In genomic region chr5:78574157-78574673, GRCh38 we compare ENCODE assay signal across 12 cellular contexts.
DNase-seq lines count a peak whose midpoint lies in the region; FAIRE-seq and TF ChIP-seq lines count a peak whose summit lies in the region.
"Had no signal": no experiment of that assay in that cellular context is flagged by ENCODE, and none has a peak within 500 bp of the region (broad histone marks: within the 10 kb centered on the region; RNA-seq: fewer than 3 reads in every experiment).

No MANE protein-coding gene starts in this region.

- no peaks in the 10 kb centered on the region for H3K36me3 ChIP-seq in vagina

- peak; percentile 38 for DNase-seq in GM13976 (ENCODE audit: low spot score)
- peak; percentile 84 for DNase-seq in NB4 (ENCODE audit: low read depth)
- DNase-seq in foreskin fibroblast: peak; percentile 54 to 65
- DNase-seq in progenitor cell of endocrine pancreas (ENCODE audit: low spot score, unreplicated experiment): no peak
- DNase-seq in D721Med (ENCODE audit: insufficient read length, low spot score): no peak
- no peak for DNase-seq in activated CD4-positive, alpha-beta memory T cell treated with anti-CD3 and anti-CD28 coated beads, Interleukin-2, amount 10 ng/mL, durations not matched to agents 7 days and 5 days
- no peak for DNase-seq in vagina (ENCODE audit: extremely low spot score in 2 of 2)
- no peak for DNase-seq in HEK293T (ENCODE audit: extremely low spot score)
- DNase-seq: Caco-2; NCI-H1048; stimulated activated CD4-positive, alpha-beta T cell treated with anti-CD3 and anti-CD28 coated beads, Interleukin-4, amount 100 ng/mL, for 4 hours had no signal

- TF ChIP-seq POLR2A in NB4 (IDR thresholded peaks at IDR 0.05; ENCODE audit: extremely low read depth, insufficient read length) (no peak), vagina (IDR thresholded peaks at IDR 0.05) (no peak)

- no peak overlapping the region for H3K27ac ChIP-seq in vagina

- H3K36me3 Mint-ChIP-seq in progenitor cell of endocrine pancreas (ENCODE audit: insufficient read depth): no peaks in the 10 kb centered on the region
- no peaks in the 10 kb centered on the region for H3K36me3 Mint-ChIP-seq in activated CD4-positive, alpha-beta memory T cell treated with anti-CD3 and anti-CD28 coated beads, Interleukin-2, amount 10 ng/mL, durations not matched to agents 7 days and 5 days (ENCODE audit: low read depth)
- H3K36me3 Mint-ChIP-seq: natural killer cell treated with Interleukin-12 subunit alpha and Interleukin-12 subunit beta and Interleukin-15 and Interleukin-18, amount 100 ng/mL, for 72 hours had no signal

- H3K27ac Mint-ChIP-seq in progenitor cell of endocrine pancreas: peak overlapping the region; percentile 67
- no peak overlapping the region for H3K27ac Mint-ChIP-seq in activated CD4-positive, alpha-beta memory T cell treated with anti-CD3 and anti-CD28 coated beads, Interleukin-2, amount 10 ng/mL, durations not matched to agents 7 days and 5 days
- H3K27ac Mint-ChIP-seq: natural killer cell treated with Interleukin-12 subunit alpha and Interleukin-12 subunit beta and Interleukin-15 and Interleukin-18, amount 100 ng/mL, for 72 hours had no signal

- H3K4me1 Mint-ChIP-seq in progenitor cell of endocrine pancreas (ENCODE audit: low read depth): peaks cover 13% of the 10 kb centered on the region
- peaks cover 4% of the 10 kb centered on the region for H3K4me1 Mint-ChIP-seq in activated CD4-positive, alpha-beta memory T cell treated with anti-CD3 and anti-CD28 coated beads, Interleukin-2, amount 10 ng/mL, durations not matched to agents 7 days and 5 days

- POLR2A ChIA-PET in activated CD4-positive, alpha-beta memory T cell treated with anti-CD3 and anti-CD28 coated beads, Interleukin-2, amount 10 ng/mL, durations not matched to agents 7 days and 5 days (lab: Charles Lee): no interaction called here
- POLR2A ChIA-PET in HEK293T (lab: Yijun Ruan, JAX): no interaction called here

- intact Hi-C loops in vagina (cut with DNase I): no loop called here

- H3K27me3 Mint-ChIP-seq in progenitor cell of endocrine pancreas: no peaks in the 10 kb centered on the region
- H3K27me3 Mint-ChIP-seq in activated CD4-positive, alpha-beta memory T cell treated with anti-CD3 and anti-CD28 coated beads, Interleukin-2, amount 10 ng/mL, durations not matched to agents 7 days and 5 days: peaks cover 7% of the 10 kb centered on the region

- H3K27me3 ChIP-seq in vagina: no peaks in the 10 kb centered on the region

- in situ Hi-C loops in GM13976 (cut with MboI; ENCODE audit: low sequenced_read_pairs, unreplicated experiment): no loop called here

- no peak overlapping the region for H3K4me3 ChIP-seq in NB4 (ENCODE audit: low read depth, low read length)
- no peak overlapping the region for H3K4me3 ChIP-seq in foreskin fibroblast (ENCODE audit: low read depth in 1 of 2, low read length in 2 of 2)
- H3K4me3 ChIP-seq in vagina: no peak overlapping the region

- no peaks in the 10 kb centered on the region for H3K9me3 Mint-ChIP-seq in progenitor cell of endocrine pancreas (ENCODE audit: low read depth)
- H3K9me3 Mint-ChIP-seq in activated CD4-positive, alpha-beta memory T cell treated with anti-CD3 and anti-CD28 coated beads, Interleukin-2, amount 10 ng/mL, durations not matched to agents 7 days and 5 days: no peaks in the 10 kb centered on the region
- H3K9me3 Mint-ChIP-seq: natural killer cell treated with Interleukin-12 subunit alpha and Interleukin-12 subunit beta and Interleukin-15 and Interleukin-18, amount 100 ng/mL, for 72 hours had no signal

- H3K4me1 ChIP-seq in vagina: peaks cover 50% of the 10 kb centered on the region

- H3K9me3 ChIP-seq in vagina: no peaks in the 10 kb centered on the region
- H3K9me3 ChIP-seq: Caco-2 had no signal

- CTCF ChIA-PET in activated CD4-positive, alpha-beta memory T cell treated with anti-CD3 and anti-CD28 coated beads, Interleukin-2, amount 10 ng/mL, durations not matched to agents 7 days and 5 days (lab: Charles Lee): no interaction called here
- CTCF ChIA-PET in HEK293T (lab: Yijun Ruan, JAX): interaction anchor here (0.5 kb wide), 1 partner anchor 626 kb away, joined by 3 read pairs; no protein-coding TSS in a partner anchor

- no peak for TF ChIP-seq CTCF in GM13976 (IDR thresholded peaks at IDR 0.05; ENCODE audit: borderline replicate concordance, control extremely low read depth, extremely low read depth, insufficient read depth, missing control alignments)
- TF ChIP-seq CTCF in NB4 (IDR thresholded peaks at IDR 0.05; ENCODE audit: low read depth, low read length): no peak
- TF ChIP-seq CTCF in foreskin fibroblast (IDR thresholded peaks at IDR 0.05; ENCODE audit: low read depth, low read length): no peak
- TF ChIP-seq CTCF in progenitor cell of endocrine pancreas (IDR thresholded peaks at IDR 0.05; ENCODE audit: unreplicated experiment): no peak
- no peak for TF ChIP-seq CTCF in D721Med (IDR thresholded peaks at IDR 0.05; ENCODE audit: insufficient read depth, missing control alignments)
- no peak for TF ChIP-seq CTCF in vagina (IDR thresholded peaks at IDR 0.05)

- FAIRE-seq in D721Med (lab: Jason Lieb, UNC): no peak

- no peak overlapping the region for H3K4me3 Mint-ChIP-seq in progenitor cell of endocrine pancreas (ENCODE audit: low read depth)
- no peak overlapping the region for H3K4me3 Mint-ChIP-seq in activated CD4-positive, alpha-beta memory T cell treated with anti-CD3 and anti-CD28 coated beads, Interleukin-2, amount 10 ng/mL, durations not matched to agents 7 days and 5 days
- H3K4me3 Mint-ChIP-seq: natural killer cell treated with Interleukin-12 subunit alpha and Interleukin-12 subunit beta and Interleukin-15 and Interleukin-18, amount 100 ng/mL, for 72 hours had no signal

TF ChIP-seq in HEK293T, 16 proteins besides CTCF, POLR2A, EP300 and RAD21:
- no peak for TF ChIP-seq PKNOX1 (IDR thresholded peaks at IDR 0.05)
- no peak for TF ChIP-seq FOXM1 (IDR thresholded peaks at IDR 0.05; ENCODE audit: borderline replicate concordance)
- TF ChIP-seq ZNF384 (IDR thresholded peaks at IDR 0.05): no peak
- TF ChIP-seq SUZ12 (IDR thresholded peaks at IDR 0.05): no peak
- TF ChIP-seq FOXK2 (IDR thresholded peaks at IDR 0.05): no peak
- TF ChIP-seq FOXA1 (IDR thresholded peaks at IDR 0.05): no peak
- no peak for TF ChIP-seq L3MBTL2 (conservative IDR thresholded peaks at IDR 0.05)
- TF ChIP-seq NFRKB (IDR thresholded peaks at IDR 0.05): no peak
- no peak for TF ChIP-seq ELF4 (IDR thresholded peaks at IDR 0.05)
- TF ChIP-seq TARDBP (IDR thresholded peaks at IDR 0.05): no peak
- no peak for TF ChIP-seq HDGF (IDR thresholded peaks at IDR 0.05; ENCODE audit: borderline replicate concordance)
- no peak for TF ChIP-seq ARNT (IDR thresholded peaks at IDR 0.05)
- no peak for TF ChIP-seq CTBP1 (IDR thresholded peaks at IDR 0.05; ENCODE audit: borderline replicate concordance)
- TF ChIP-seq LEF1 (IDR thresholded peaks at IDR 0.05; ENCODE audit: borderline replicate concordance): no peak
- no peak for TF ChIP-seq SP1 (IDR thresholded peaks at IDR 0.05)
- TF ChIP-seq BHLHE40 (IDR thresholded peaks at IDR 0.05; ENCODE audit: borderline replicate concordance): no peak

Comparison
In these comparisons a context has a peak if more than half of its experiments do, and no peak if none do; other contexts are left out.
1. DNase-seq: peak in GM13976 (single experiment), NB4 (single experiment) and foreskin fibroblast (2 of 2); none in progenitor cell of endocrine pancreas (single experiment), D721Med (single experiment), activated CD4-positive, alpha-beta memory T cell treated with anti-CD3 and anti-CD28 coated beads, Interleukin-2, amount 10 ng/mL, durations not matched to agents 7 days and 5 days (single experiment), vagina (0 of 2) and HEK293T (single experiment).